In genomic region chr15:52680041-52680391, GRCh38 we compare ENCODE assay signal across 8 cellular contexts. TPM values are rescaled to one million over a fixed set of nuclear protein-coding genes. Genes with fewer than 3 reads are reported as not detected.
A peak's percentile ranks its signal among the peaks of the same experiment; 100 is the strongest.
DNase-seq lines count a peak whose midpoint lies in the region; ATAC-seq and TF ChIP-seq lines count a peak whose summit lies in the region.

No MANE protein-coding gene starts in this region.

- peaks cover under 1% of the 10 kb centered on the region; the same call in 1 of the 2 replicates for H3K36me3 ChIP-seq in BE2C
- no peaks in the 10 kb centered on the region for H3K36me3 ChIP-seq in HUES6 (ENCODE audit: control insufficient read depth, insufficient read depth, low read length)
- H3K36me3 ChIP-seq in breast epithelium = no peaks in the 10 kb centered on the region
- peaks cover 0 to 8% of the 10 kb centered on the region in 2 donors for H3K36me3 ChIP-seq in muscle layer of duodenum (ENCODE audit: control insufficient read depth in 1 of 2, insufficient read depth in 2 of 2, low read length in 2 of 2)

- DNase-seq in BE2C = no peak
- no peak for DNase-seq in breast epithelium (ENCODE audit: low spot score in 2 of 2)
- DNase-seq in NCI-H524 treated with DMSO at 0.1 percent for 48 hours (lab: John Stamatoyannopoulos, UW) = no peak
- no peak for DNase-seq in iPS-NIHi11 (ENCODE audit: low spot score)

- H3K27me3 ChIP-seq in BE2C = no peaks in the 10 kb centered on the region
- H3K27me3 ChIP-seq in HUES6 (ENCODE audit: control insufficient read depth, insufficient read depth, low read length) = peaks cover 13% of the 10 kb centered on the region; the same call in 1 of the 2 replicates
- H3K27me3 ChIP-seq in breast epithelium = no peaks in the 10 kb centered on the region
- H3K27me3 ChIP-seq in muscle layer of duodenum (ENCODE audit: low read depth, low read length) = no peaks in the 10 kb centered on the region

- no peak for ATAC-seq in HG02973 (IDR thresholded peaks at IDR 0.05; ENCODE audit: unreplicated experiment)
- no peak for ATAC-seq in GM18907 (IDR thresholded peaks at IDR 0.05; ENCODE audit: unreplicated experiment)

- TF ChIP-seq CTCF in BE2C (IDR thresholded peaks at IDR 0.05; ENCODE audit: low read depth, low read length) (no peak), breast epithelium (IDR thresholded peaks at IDR 0.05) (no peak)

- no peak overlapping the region for H3K27ac ChIP-seq in HUES6 (ENCODE audit: low read depth, low read length)
- H3K27ac ChIP-seq in breast epithelium = peak overlapping the region; percentile 97 to 98
- peak overlapping the region; percentile 32 for H3K27ac ChIP-seq in muscle layer of duodenum (ENCODE audit: low read length)

- H3K9me3 ChIP-seq in BE2C = no peaks in the 10 kb centered on the region
- no peaks in the 10 kb centered on the region for H3K9me3 ChIP-seq in HUES6 (ENCODE audit: control insufficient read depth, insufficient read depth, low read depth, low read length)
- no peaks in the 10 kb centered on the region for H3K9me3 ChIP-seq in breast epithelium
- H3K9me3 ChIP-seq in muscle layer of duodenum (ENCODE audit: control insufficient read depth in 1 of 2, low read length in 2 of 2) = no peaks in the 10 kb centered on the region

- no peak for TF ChIP-seq POLR2A in breast epithelium (IDR thresholded peaks at IDR 0.05)

- intact Hi-C loops in breast epithelium (cut with DNase I; ENCODE audit: low total_unique reads) = no loop called here

- H3K4me3 ChIP-seq in BE2C (ENCODE audit: low read depth, low read length) (peak overlapping the region; percentile 85), HUES6 (ENCODE audit: low read depth, low read length) (peak overlapping the region; percentile 92), breast epithelium (peak overlapping the region; percentile 74 to 96 (median 93)), muscle layer of duodenum (ENCODE audit: low read depth in 1 of 2, low read length in 2 of 2) (peak overlapping the region; percentile 31 to 93)

- no peak overlapping the region for H3K9ac ChIP-seq in HUES6 (ENCODE audit: low read length)

- H3K4me1 ChIP-seq in BE2C (no peaks in the 10 kb centered on the region), HUES6 (ENCODE audit: control insufficient read depth, insufficient read depth, low read length) (peaks cover 5% of the 10 kb centered on the region; the same call in 1 of the 2 replicates), breast epithelium (peaks cover 0 to 6% of the 10 kb centered on the region in 2 donors), muscle layer of duodenum (ENCODE audit: control insufficient read depth in 1 of 2, insufficient read depth in 2 of 2, low read length in 2 of 2) (peaks cover 12 to 36% of the 10 kb centered on the region in 2 donors)

RNA-seq across cellular contexts. Expression of gene ATOSA, which starts 0.8 kb away (rescaled TPM):
- 31.6 TPM for polyA plus RNA-seq in BE2C (2012; ENCODE audit: insufficient read depth, insufficient read length, low read depth)
- total RNA-seq in breast epithelium = 100 to 1,000 TPM; 157 to 215 (median 168) TPM
